ENCODE assay signal across 8 cellular contexts in the genomic region with DNA sequence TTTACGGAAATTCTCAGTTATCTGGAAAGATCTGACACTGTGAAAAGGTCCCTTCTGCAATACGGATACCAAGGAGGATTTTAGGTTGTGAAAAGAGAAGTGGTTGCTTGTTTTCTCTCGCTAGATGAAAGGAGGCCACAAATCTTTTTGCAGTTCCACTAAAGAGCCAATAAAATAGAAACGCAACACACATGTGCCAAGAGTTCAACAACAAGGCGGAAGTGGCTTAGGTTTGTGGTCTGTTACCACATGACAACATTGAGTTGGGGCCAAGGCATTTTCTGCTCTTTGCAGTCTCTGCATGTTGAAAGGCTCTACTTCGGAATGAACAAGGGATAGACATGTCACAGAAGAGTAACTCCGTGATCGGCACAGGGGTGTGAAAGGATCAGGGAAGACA.
DNase-seq lines count a peak whose midpoint lies in the region; ATAC-seq, FAIRE-seq and TF ChIP-seq lines count a peak whose summit lies in the region.

No MANE protein-coding gene starts in this region.

- no peak for TF ChIP-seq CTCF in fibroblast of mammary gland (conservative IDR thresholded peaks at IDR 0.05; ENCODE audit: control insufficient read depth, insufficient read depth, low read depth, low read length)

- peak in 10 of 14 donors; percentile 1 to 42 (median 12) for DNase-seq in C1 segment of cervical spinal cord (lab: John Stamatoyannopoulos, UW)
- peak; percentile 45 for DNase-seq in T-helper 9 cell
- DNase-seq in fibroblast of mammary gland (ENCODE audit: low read depth), result peak; percentile 80
- DNase-seq in urothelium cell line (ENCODE audit: low spot score), result peak; percentile 63
- no peak for DNase-seq in NCI-H526 treated with DMSO at 0.1 percent for 48 hours (lab: John Stamatoyannopoulos, UW)
- no peak for DNase-seq in HuH-7 (ENCODE audit: low spot score)

- peak; percentile 99 for ATAC-seq in GM19438 (IDR thresholded peaks at IDR 0.05; ENCODE audit: low read depth, unreplicated experiment)
- ATAC-seq in HG03342 (IDR thresholded peaks at IDR 0.05; ENCODE audit: unreplicated experiment), result peak; percentile 99

- no peak overlapping the region for H3K4me3 ChIP-seq in fibroblast of mammary gland (ENCODE audit: control insufficient read depth, low read depth, low read length)

- no peak for FAIRE-seq in urothelium cell line (lab: Jason Lieb, UNC)

Comparison
In these comparisons a context has a peak if more than half of its experiments do, and no peak if none do; other contexts are left out.
1. DNase-seq: peak in C1 segment of cervical spinal cord (10 of 14), T-helper 9 cell (single experiment), fibroblast of mammary gland (single experiment) and urothelium cell line (single experiment); none in NCI-H526 treated with DMSO at 0.1 percent for 48 hours (single experiment) and HuH-7 (single experiment).